Comparison of ENCODE assay signal across 2 cellular contexts in the genomic region with DNA sequence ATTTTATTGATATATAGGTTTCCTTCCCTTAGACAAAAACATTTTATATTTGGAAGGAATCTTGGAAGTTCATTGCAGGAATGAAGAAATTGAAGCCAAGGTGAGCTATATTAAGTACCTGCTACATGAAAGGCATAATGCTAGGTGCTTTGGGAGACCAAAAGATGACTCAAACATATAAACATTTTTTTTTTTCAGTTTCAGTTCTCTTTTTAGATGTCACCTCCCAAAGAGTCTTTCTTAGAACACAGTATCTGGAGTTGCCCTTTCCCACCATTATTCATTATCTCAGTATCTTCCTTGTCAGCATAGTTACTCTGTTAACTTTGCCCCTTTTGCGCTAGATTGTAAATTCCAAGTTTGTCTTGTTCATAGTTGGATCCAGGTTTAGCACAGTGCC.
TF ChIP-seq lines count a peak whose summit lies in the region.

No MANE protein-coding gene starts in this region.

TF ChIP-seq in HEK293, 187 proteins besides CTCF, POLR2A, EP300 and RAD21:
- TF ChIP-seq SP7 (tag by site-specific recombination; IDR thresholded peaks at IDR 0.05) = no peak
- TF ChIP-seq ZNF596 (tag by site-specific recombination; IDR thresholded peaks at IDR 0.05) = no peak
- no peak for TF ChIP-seq ZNF239 (tag by site-specific recombination; IDR thresholded peaks at IDR 0.05)
- TF ChIP-seq HOXD13 (CRISPR knock-in tag; IDR thresholded peaks at IDR 0.05; ENCODE audit: borderline replicate concordance) = no peak
- TF ChIP-seq ZNF112 (tag by site-specific recombination; IDR thresholded peaks at IDR 0.05) = no peak
- no peak for TF ChIP-seq ZNF404 (tag by site-specific recombination; IDR thresholded peaks at IDR 0.05)
- no peak for TF ChIP-seq ZFHX2 (tag by site-specific recombination; conservative IDR thresholded peaks at IDR 0.05)

TF ChIP-seq in HepG2, 621 proteins besides CTCF, POLR2A, EP300 and RAD21:
- TF ChIP-seq SMYD3 (CRISPR knock-in tag; IDR thresholded peaks at IDR 0.05) (no peak), ATF7-NPFF (CRISPR knock-in tag; IDR thresholded peaks at IDR 0.05; ENCODE audit: low read depth) (no peak), NCOR1 (IDR thresholded peaks at IDR 0.05; ENCODE audit: borderline replicate concordance, low read length) (no peak), TMF1 (CRISPR knock-in tag; IDR thresholded peaks at IDR 0.05; ENCODE audit: low read depth) (no peak), ZNF256 (CRISPR knock-in tag; conservative IDR thresholded peaks at IDR 0.05) (no peak), ZNF253 (CRISPR knock-in tag; IDR thresholded peaks at IDR 0.05; ENCODE audit: borderline replicate concordance) (no peak), PRMT3 (CRISPR knock-in tag; IDR thresholded peaks at IDR 0.05; ENCODE audit: borderline replicate concordance, low read depth) (no peak), ZNF678 (CRISPR knock-in tag; IDR thresholded peaks at IDR 0.05) (no peak), NFYC (CRISPR knock-in tag; IDR thresholded peaks at IDR 0.05) (no peak), ZNF484 (CRISPR knock-in tag; IDR thresholded peaks at IDR 0.05; ENCODE audit: borderline replicate concordance, low read depth) (no peak), ZNF225 (CRISPR knock-in tag; IDR thresholded peaks at IDR 0.05) (no peak), ZNF264 (CRISPR knock-in tag; IDR thresholded peaks at IDR 0.05) (no peak)
- TF ChIP-seq, protein P1, sequence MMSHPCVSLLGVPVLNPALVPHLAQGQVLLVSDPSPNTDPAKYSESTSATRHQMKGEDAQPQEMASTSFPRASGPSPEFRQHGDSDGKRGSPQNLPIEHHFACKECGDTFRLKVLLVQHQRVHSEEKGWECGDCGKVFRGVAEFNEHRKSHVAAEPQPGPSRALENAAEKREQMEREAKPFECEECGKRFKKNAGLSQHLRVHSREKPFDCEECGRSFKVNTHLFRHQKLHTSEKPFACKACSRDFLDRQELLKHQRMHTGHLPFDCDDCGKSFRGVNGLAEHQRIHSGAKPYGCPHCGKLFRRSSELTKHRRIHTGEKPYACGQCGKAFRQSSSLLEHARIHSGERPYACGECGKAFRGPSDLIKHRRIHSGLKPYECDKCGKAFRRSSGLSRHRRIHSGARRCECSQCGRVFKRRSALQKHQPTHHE (CRISPR knock-in tag; IDR thresholded peaks at IDR 0.05; ENCODE audit: borderline replicate concordance) = no peak
- TF ChIP-seq, protein P2, sequence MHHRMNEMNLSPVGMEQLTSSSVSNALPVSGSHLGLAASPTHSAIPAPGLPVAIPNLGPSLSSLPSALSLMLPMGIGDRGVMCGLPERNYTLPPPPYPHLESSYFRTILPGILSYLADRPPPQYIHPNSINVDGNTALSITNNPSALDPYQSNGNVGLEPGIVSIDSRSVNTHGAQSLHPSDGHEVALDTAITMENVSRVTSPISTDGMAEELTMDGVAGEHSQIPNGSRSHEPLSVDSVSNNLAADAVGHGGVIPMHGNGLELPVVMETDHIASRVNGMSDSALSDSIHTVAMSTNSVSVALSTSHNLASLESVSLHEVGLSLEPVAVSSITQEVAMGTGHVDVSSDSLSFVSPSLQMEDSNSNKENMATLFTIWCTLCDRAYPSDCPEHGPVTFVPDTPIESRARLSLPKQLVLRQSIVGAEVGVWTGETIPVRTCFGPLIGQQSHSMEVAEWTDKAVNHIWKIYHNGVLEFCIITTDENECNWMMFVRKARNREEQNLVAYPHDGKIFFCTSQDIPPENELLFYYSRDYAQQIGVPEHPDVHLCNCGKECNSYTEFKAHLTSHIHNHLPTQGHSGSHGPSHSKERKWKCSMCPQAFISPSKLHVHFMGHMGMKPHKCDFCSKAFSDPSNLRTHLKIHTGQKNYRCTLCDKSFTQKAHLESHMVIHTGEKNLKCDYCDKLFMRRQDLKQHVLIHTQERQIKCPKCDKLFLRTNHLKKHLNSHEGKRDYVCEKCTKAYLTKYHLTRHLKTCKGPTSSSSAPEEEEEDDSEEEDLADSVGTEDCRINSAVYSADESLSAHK (CRISPR knock-in tag; IDR thresholded peaks at IDR 0.05; ENCODE audit: borderline replicate concordance) = no peak
- TF ChIP-seq, protein P3, sequence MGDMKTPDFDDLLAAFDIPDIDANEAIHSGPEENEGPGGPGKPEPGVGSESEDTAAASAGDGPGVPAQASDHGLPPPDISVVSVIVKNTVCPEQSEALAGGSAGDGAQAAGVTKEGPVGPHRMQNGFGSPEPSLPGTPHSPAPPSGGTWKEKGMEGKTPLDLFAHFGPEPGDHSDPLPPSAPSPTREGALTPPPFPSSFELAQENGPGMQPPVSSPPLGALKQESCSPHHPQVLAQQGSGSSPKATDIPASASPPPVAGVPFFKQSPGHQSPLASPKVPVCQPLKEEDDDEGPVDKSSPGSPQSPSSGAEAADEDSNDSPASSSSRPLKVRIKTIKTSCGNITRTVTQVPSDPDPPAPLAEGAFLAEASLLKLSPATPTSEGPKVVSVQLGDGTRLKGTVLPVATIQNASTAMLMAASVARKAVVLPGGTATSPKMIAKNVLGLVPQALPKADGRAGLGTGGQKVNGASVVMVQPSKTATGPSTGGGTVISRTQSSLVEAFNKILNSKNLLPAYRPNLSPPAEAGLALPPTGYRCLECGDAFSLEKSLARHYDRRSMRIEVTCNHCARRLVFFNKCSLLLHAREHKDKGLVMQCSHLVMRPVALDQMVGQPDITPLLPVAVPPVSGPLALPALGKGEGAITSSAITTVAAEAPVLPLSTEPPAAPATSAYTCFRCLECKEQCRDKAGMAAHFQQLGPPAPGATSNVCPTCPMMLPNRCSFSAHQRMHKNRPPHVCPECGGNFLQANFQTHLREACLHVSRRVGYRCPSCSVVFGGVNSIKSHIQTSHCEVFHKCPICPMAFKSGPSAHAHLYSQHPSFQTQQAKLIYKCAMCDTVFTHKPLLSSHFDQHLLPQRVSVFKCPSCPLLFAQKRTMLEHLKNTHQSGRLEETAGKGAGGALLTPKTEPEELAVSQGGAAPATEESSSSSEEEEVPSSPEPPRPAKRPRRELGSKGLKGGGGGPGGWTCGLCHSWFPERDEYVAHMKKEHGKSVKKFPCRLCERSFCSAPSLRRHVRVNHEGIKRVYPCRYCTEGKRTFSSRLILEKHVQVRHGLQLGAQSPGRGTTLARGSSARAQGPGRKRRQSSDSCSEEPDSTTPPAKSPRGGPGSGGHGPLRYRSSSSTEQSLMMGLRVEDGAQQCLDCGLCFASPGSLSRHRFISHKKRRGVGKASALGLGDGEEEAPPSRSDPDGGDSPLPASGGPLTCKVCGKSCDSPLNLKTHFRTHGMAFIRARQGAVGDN (CRISPR knock-in tag; IDR thresholded peaks at IDR 0.05) = no peak
- TF ChIP-seq, protein P4, sequence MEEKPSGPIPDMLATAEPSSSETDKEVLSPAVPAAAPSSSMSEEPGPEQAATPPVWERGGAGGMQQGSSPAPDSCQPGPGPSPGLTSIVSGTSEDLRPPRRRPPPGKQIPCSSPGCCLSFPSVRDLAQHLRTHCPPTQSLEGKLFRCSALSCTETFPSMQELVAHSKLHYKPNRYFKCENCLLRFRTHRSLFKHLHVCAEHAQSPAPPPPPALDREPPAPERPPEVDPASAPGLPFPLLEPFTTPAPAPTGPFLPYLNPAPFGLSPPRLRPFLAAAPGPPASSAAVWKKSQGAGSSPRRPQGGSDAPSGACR (CRISPR knock-in tag; IDR thresholded peaks at IDR 0.05) = no peak
